Comparison of ENCODE assay signal across 9 cellular contexts in genomic region chr4:74097631-74098550, GRCh38. TPM values are rescaled to one million over a fixed set of nuclear protein-coding genes. Genes with fewer than 3 reads are reported as not detected.
DNase-seq lines count a peak whose midpoint lies in the region; ATAC-seq, FAIRE-seq and TF ChIP-seq lines count a peak whose summit lies in the region.
"Had no signal": no experiment of that assay in that cellular context is flagged by ENCODE, and none has a peak within 500 bp of the region (broad histone marks: within the 10 kb centered on the region; RNA-seq: fewer than 3 reads in every experiment).

No MANE protein-coding gene starts in this region.

- intact Hi-C loops in activated naive CD4-positive, alpha-beta T cell treated with anti-CD3 and anti-CD28 coated beads for 36 hours (cut with micrococcal nuclease), result loop anchor here (5.0 to 10.0 kb wide), 2 partner anchors 61 to 233 kb away; partner anchors contain the start of genes CXCL1 and CXCL3
- intact Hi-C loops in right lobe of liver (cut with DNase I), result no loop called here
- intact Hi-C loops in tibial artery (cut with DNase I; ENCODE audit: low total_unique reads), result no loop called here

- H3K4me3 Mint-ChIP-seq in activated naive CD4-positive, alpha-beta T cell treated with anti-CD3 and anti-CD28 coated beads for 36 hours, result peak overlapping the region; percentile 60

- no peak for FAIRE-seq in urothelium cell line (lab: Jason Lieb, UNC)
- FAIRE-seq: colon had no signal

- in situ Hi-C loops in brain microvascular endothelial cell (cut with HindIII; ENCODE audit: low pct_ligation_motif_present, low sequenced_read_pairs), result no loop called here

- peak; percentile 1 to 17 (median 2) for ATAC-seq in right lobe of liver

- H3K36me3 Mint-ChIP-seq in activated naive CD4-positive, alpha-beta T cell treated with anti-CD3 and anti-CD28 coated beads for 36 hours (ENCODE audit: low read depth), result no peaks in the 10 kb centered on the region

- H3K9me3 Mint-ChIP-seq in activated naive CD4-positive, alpha-beta T cell treated with anti-CD3 and anti-CD28 coated beads for 36 hours, result no peaks in the 10 kb centered on the region

- peak; percentile 78 for TF ChIP-seq POLR2A in right lobe of liver (IDR thresholded peaks at IDR 0.05)

- peaks cover 48% of the 10 kb centered on the region for H3K27me3 Mint-ChIP-seq in activated naive CD4-positive, alpha-beta T cell treated with anti-CD3 and anti-CD28 coated beads for 36 hours (ENCODE audit: low read depth)

- H3K4me1 Mint-ChIP-seq in activated naive CD4-positive, alpha-beta T cell treated with anti-CD3 and anti-CD28 coated beads for 36 hours (ENCODE audit: low read depth), result peaks cover 14% of the 10 kb centered on the region

- H3K27ac ChIP-seq in brain microvascular endothelial cell, result no peak overlapping the region
- peak overlapping the region; percentile 92 to 99 (median 94) for H3K27ac ChIP-seq in right lobe of liver
- H3K27ac ChIP-seq in tibial artery, result peak overlapping the region in 1 of 2 donors; percentile 51

- TF ChIP-seq CTCF in brain microvascular endothelial cell (IDR thresholded peaks at IDR 0.05; ENCODE audit: low read depth, low read length, missing control alignments), result no peak
- TF ChIP-seq CTCF in right lobe of liver (IDR thresholded peaks at IDR 0.05), result no peak
- TF ChIP-seq CTCF in tibial artery (IDR thresholded peaks at IDR 0.05), result no peak

- H3K4me3 ChIP-seq in brain microvascular endothelial cell (ENCODE audit: low read depth, low read length) (peak overlapping the region; percentile 66), right lobe of liver (peak overlapping the region; percentile 62 to 72 (median 63)), tibial artery (peak overlapping the region; percentile 56 to 74)

- peaks cover 0 to 34% (median 10%) of the 10 kb centered on the region in 4 donors for H3K4me1 ChIP-seq in right lobe of liver
- peaks cover 0 to 15% (median 11%) of the 10 kb centered on the region in 4 donors for H3K4me1 ChIP-seq in tibial artery

- H3K27me3 ChIP-seq in brain microvascular endothelial cell (replicated peaks) (no peaks in the 10 kb centered on the region), right lobe of liver (no peaks in the 10 kb centered on the region), tibial artery (no peaks in the 10 kb centered on the region)

- no peaks in the 10 kb centered on the region for H3K9me3 ChIP-seq in right lobe of liver
- no peaks in the 10 kb centered on the region for H3K9me3 ChIP-seq in tibial artery

- no peak for DNase-seq in activated naive CD4-positive, alpha-beta T cell treated with anti-CD3 and anti-CD28 coated beads for 36 hours
- no peak for DNase-seq in activated naive CD4-positive, alpha-beta T cell (lab: John Stamatoyannopoulos, UW)
- DNase-seq in brain microvascular endothelial cell, result no peak
- DNase-seq in right lobe of liver, result peak; percentile 32 to 57 (median 55)
- no peak for DNase-seq in tibial artery
- no peak for DNase-seq in HuH-7.5 (ENCODE audit: low spot score)
- DNase-seq in NCI-H1436 (lab: John Stamatoyannopoulos, UW), result no peak
- no peak for DNase-seq in urothelium cell line (ENCODE audit: low spot score)

- no peaks in the 10 kb centered on the region for H3K36me3 ChIP-seq in brain microvascular endothelial cell (replicated peaks)
- H3K36me3 ChIP-seq in right lobe of liver, result no peaks in the 10 kb centered on the region
- no peaks in the 10 kb centered on the region for H3K36me3 ChIP-seq in tibial artery

- CTCF ChIA-PET in activated naive CD4-positive, alpha-beta T cell treated with anti-CD3 and anti-CD28 coated beads for 36 hours (lab: Charles Lee), result interaction anchor here (1.1 kb wide), 1 partner anchor 46 kb away, joined by 3 read pairs; no protein-coding TSS in a partner anchor

- no peak overlapping the region for H3K27ac Mint-ChIP-seq in activated naive CD4-positive, alpha-beta T cell treated with anti-CD3 and anti-CD28 coated beads for 36 hours

- WGBS in right lobe of liver (ENCODE audit: insufficient coverage, low coverage, low lambda C conversion rate, missing lambda C conversion rate), result 36% methylated on average over 2 of the region's 3 CpGs

RNA-seq across cellular contexts. Expression of gene CXCL2, which starts 1.1 kb away (rescaled TPM):
- not detected for total RNA-seq in activated naive CD4-positive, alpha-beta T cell treated with anti-CD3 and anti-CD28 coated beads for 36 hours
- 100 to 1,000 TPM in 5 of 6 experiments, 10 to 100 TPM in 1; 34.8 to 333 (median 143) TPM for total RNA-seq in right lobe of liver

RNA-seq across cellular contexts. Expression of gene CXCL3, which starts 59.4 kb away (rescaled TPM):
- total RNA-seq in activated naive CD4-positive, alpha-beta T cell treated with anti-CD3 and anti-CD28 coated beads for 36 hours, result not detected
- 1 to 10 TPM in 1 of 6 experiments, under 1 TPM in 3, not detected in 2; 0.25 to 2.0 (median 0.62) TPM for total RNA-seq in right lobe of liver

Comparison
In these comparisons a context has a peak if more than half of its experiments do, and no peak if none do; other contexts are left out.
1. DNase-seq: peak in right lobe of liver (3 of 3); none in activated naive CD4-positive, alpha-beta T cell treated with anti-CD3 and anti-CD28 coated beads for 36 hours (single experiment), activated naive CD4-positive, alpha-beta T cell (0 of 4), brain microvascular endothelial cell (single experiment), tibial artery (0 of 2), HuH-7.5 (single experiment), NCI-H1436 (single experiment) and urothelium cell line (single experiment).
2. RNA of gene CXCL2, which starts 1.1 kb away (total RNA-seq): 34.8 to 333 TPM in right lobe of liver; not detected in activated naive CD4-positive, alpha-beta T cell treated with anti-CD3 and anti-CD28 coated beads for 36 hours; every median in the first group is over 10 times any median in the second.
3. Peak in every context shown above with its lines, with median percentiles within 50 percentile points of each other: H3K4me3 ChIP-seq.